In the genomic region with DNA sequence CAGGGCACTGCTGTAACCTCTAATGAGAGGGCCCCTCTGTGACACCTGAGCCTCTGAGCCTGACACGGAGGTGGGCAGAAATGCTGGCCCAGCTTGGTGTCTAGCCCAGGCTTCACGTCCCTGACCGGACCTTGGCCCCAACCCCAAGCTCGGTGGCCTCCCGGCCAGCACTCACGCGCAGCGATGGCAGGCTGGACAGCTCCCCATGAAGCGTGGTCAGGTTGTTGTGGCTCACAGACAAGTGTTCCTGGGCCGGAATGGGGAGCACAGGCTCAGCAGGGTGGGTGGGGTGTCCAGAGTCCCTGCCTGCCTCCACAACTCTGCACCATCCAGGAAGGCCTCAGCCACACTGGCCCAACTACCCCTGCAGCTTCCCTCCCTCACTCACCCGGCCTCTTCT, we compare ENCODE assay signal across 1 cellular context.
TF ChIP-seq lines count a peak whose summit lies in the region.

No MANE protein-coding gene starts in this region.

TF ChIP-seq in HCT116, 20 proteins besides CTCF, POLR2A, EP300 and RAD21 (continued from another document):
- no peak for TF ChIP-seq EZH2phosphoT487 (IDR thresholded peaks at IDR 0.05; ENCODE audit: borderline replicate concordance)
TF ChIP-seq in HCT116: peak in this region for 0.
